In genomic region chr15:42145546-42146455, GRCh38 we compare ENCODE assay signal across 26 cellular contexts. TPM values are rescaled to one million over a fixed set of nuclear protein-coding genes. Genes with fewer than 3 reads are reported as not detected.
DNase-seq lines count a peak whose midpoint lies in the region; ATAC-seq, FAIRE-seq and TF ChIP-seq lines count a peak whose summit lies in the region.
"Had no signal": no experiment of that assay in that cellular context is flagged by ENCODE, and none has a peak within 500 bp of the region (broad histone marks: within the 10 kb centered on the region; RNA-seq: fewer than 3 reads in every experiment).

No MANE protein-coding gene starts in this region.

- no CpG with 5 or more reads among the region's 29 CpGs for WGBS in H9 (ENCODE audit: extremely low coverage, insufficient read length, low lambda C conversion rate)

- H2BK5ac ChIP-seq in H9 (ENCODE audit: insufficient read length, low read length) = no peak overlapping the region

- no peak overlapping the region for H3T11ph ChIP-seq in H9 (ENCODE audit: low read length)

- H4K8ac ChIP-seq in H9 (replicated peaks; ENCODE audit: insufficient read length, low read depth, low read length) = no peak overlapping the region

- DNase-seq in activated effector memory CD4-positive, alpha-beta T cell treated with anti-CD3 and anti-CD28 coated beads, Interleukin-2, amount 50 U/mL, for 16 hours = peak; percentile 50
- DNase-seq in activated effector memory CD4-positive, alpha-beta T cell treated with Interleukin-2 at 50 U/mL for 16 hours = no peak
- DNase-seq in H9 = peak; percentile 26
- DNase-seq in islet precursor cell = peak; percentile 44
- peak; percentile 53 for DNase-seq in sciatic nerve (ENCODE audit: low spot score)
- no peak for DNase-seq in COLO829 (ENCODE audit: low spot score)
- DNase-seq in stimulated activated CD4-positive, alpha-beta T cell treated with anti-CD3 and anti-CD28 coated beads, Interleukin-12 subunit alpha, Interleukin-12 subunit beta, amount 100 ng/mL, for 4 hours = no peak
- no peak for DNase-seq in GM12892 (ENCODE audit: insufficient read length)
- DNase-seq: 8988T; AML-193; C1 segment of cervical spinal cord; CD8-positive, alpha-beta T cell; Karpas-422; MV-4-11; NCI-H1105 treated with DMSO at 0.1 percent for 48 hours; NCI-H2029 treated with DMSO at 0.1 percent for 48 hours; NCI-H345; NCI-H524; NCI-H774; NK-92 treated with Interleukin-12 subunit alpha and Interleukin-12 subunit beta, amount 100 ng/mL, for 24 hours; SIG-M5 had no signal

- no peaks in the 10 kb centered on the region for H3K79me1 ChIP-seq in H9 (ENCODE audit: insufficient read depth, low read depth, low read length, poor library complexity, severe bottlenecking)

- H3K14ac ChIP-seq in H9 (ENCODE audit: insufficient read depth, low read length) = no peak overlapping the region

- no peak overlapping the region for H3K18ac ChIP-seq in H9 (ENCODE audit: insufficient read length, low read depth, low read length)

- ATAC-seq in sciatic nerve = no peak
- ATAC-seq: CD8-positive, alpha-beta T cell had no signal

- H3K56ac ChIP-seq in H9 (ENCODE audit: insufficient read length, low read depth, low read length) = no peak overlapping the region

- H3K23me2 ChIP-seq in H9 (ENCODE audit: insufficient read length, low read depth, low read length, poor library complexity, severe bottlenecking) = no peaks in the 10 kb centered on the region

- no peak overlapping the region for H3K9ac ChIP-seq in H9 (ENCODE audit: extremely low read depth, insufficient read length, low read length)

- no peak overlapping the region for H3K4me2 ChIP-seq in H9 (ENCODE audit: insufficient read depth, insufficient read length, low read length)

- H3K4me1 Mint-ChIP-seq in H9 = peaks cover 3 to 5% of the 10 kb centered on the region in 2 experiments; a peak in 1 of 4 replicates

- no peak overlapping the region for H2AK5ac ChIP-seq in H9 (ENCODE audit: insufficient read length, low read length)

- peaks cover 0 to 2% (median 0%) of the 10 kb centered on the region in 3 experiments; a peak in 1 of 7 replicates for H3K36me3 Mint-ChIP-seq in H9 (ENCODE audit: insufficient read depth in 1 of 3, low read depth in 3 of 3)
- H3K36me3 Mint-ChIP-seq: CD8-positive, alpha-beta T cell had no signal

- no peaks in the 10 kb centered on the region for H3K27me3 ChIP-seq in H9 (ENCODE audit: insufficient read depth, low read length)

- H2BK15ac ChIP-seq in H9 (ENCODE audit: low read depth, low read length) = no peak overlapping the region

- H3K23ac ChIP-seq in H9 (ENCODE audit: insufficient read length, low read depth, low read length) = no peak overlapping the region

- no peak overlapping the region for H2BK20ac ChIP-seq in H9 (ENCODE audit: low read depth, low read length, poor library complexity, severe bottlenecking)

- TF ChIP-seq POLR2A in GM12892 (IDR thresholded peaks at IDR 0.05; ENCODE audit: low read depth, low read length) = no peak

- no peak overlapping the region for H4K5ac ChIP-seq in H9 (ENCODE audit: insufficient read length, low read depth, low read length)

- no peak for FAIRE-seq in GM12892 (lab: Jason Lieb, UNC)
- FAIRE-seq: G401.6 had no signal

- no peak overlapping the region for H3K27ac ChIP-seq in H9 (ENCODE audit: insufficient read length, low read depth, low read length)
- H3K27ac ChIP-seq: RWPE1 had no signal

- H3K4me1 ChIP-seq in H9 (ENCODE audit: insufficient read depth, low read length) = no peaks in the 10 kb centered on the region

- H2BK120ac ChIP-seq in H9 (ENCODE audit: low read depth, low read length, poor library complexity, severe bottlenecking) = no peak overlapping the region

- no peaks in the 10 kb centered on the region for H4K20me1 ChIP-seq in H9 (ENCODE audit: control insufficient read depth, insufficient read depth, insufficient read length)

- TF ChIP-seq CTCF in H9 (conservative IDR thresholded peaks at IDR 0.05) = no peak

- H2AFZ ChIP-seq in H9 (ENCODE audit: low read length) = no peak overlapping the region

- no peak overlapping the region for H3K4me3 Mint-ChIP-seq in H9
- H3K4me3 Mint-ChIP-seq: CD8-positive, alpha-beta T cell had no signal

- no peak overlapping the region for H2BK12ac ChIP-seq in H9 (ENCODE audit: insufficient read length, low read depth, low read length)

- intact Hi-C loops in sciatic nerve (cut with DNase I) = no loop called here

- peaks cover 5% of the 10 kb centered on the region; the same call in 1 of the 2 replicates for H3K27me3 Mint-ChIP-seq in H9 (ENCODE audit: low read depth)

- no peaks in the 10 kb centered on the region for H3K79me2 ChIP-seq in H9 (ENCODE audit: insufficient read depth, low read length)

- H3K9me3 Mint-ChIP-seq in H9 = no peaks in the 10 kb centered on the region
- H3K9me3 Mint-ChIP-seq: CD8-positive, alpha-beta T cell had no signal

- H3K4ac ChIP-seq in H9 (ENCODE audit: low read depth, low read length) = no peak overlapping the region

- H3K9me3 ChIP-seq in H9 (ENCODE audit: control insufficient read depth, low read depth, low read length) = no peaks in the 10 kb centered on the region

- H4K91ac ChIP-seq in H9 (ENCODE audit: insufficient read length, low read depth, low read length) = no peak overlapping the region

- no peak overlapping the region for H3K27ac Mint-ChIP-seq in H9
- H3K27ac Mint-ChIP-seq: CD8-positive, alpha-beta T cell had no signal

RNA-seq across cellular contexts. Expression of gene PLA2G4F, which starts 10.6 kb away (rescaled TPM):
- not detected in 2 replicates for total RNA-seq in H9 (2021)
- total RNA-seq in sciatic nerve = not detected
- not detected for polyA plus RNA-seq in GM12892 (2012; ENCODE audit: missing spikeins)
- total RNA-seq: CD8-positive, alpha-beta T cell; Daoy; H4; M059J had no signal

RNA-seq across cellular contexts. Expression of gene PLA2G4D, which starts 51.4 kb away (rescaled TPM):
- 0.33 TPM in 1 of 2 replicates, not detected in the other for total RNA-seq in H9 (2021)
- total RNA-seq in sciatic nerve = not detected
- not detected for polyA plus RNA-seq in GM12892 (2012; ENCODE audit: missing spikeins)
- total RNA-seq: CD8-positive, alpha-beta T cell; Daoy; H4 had no signal

Comparison
In these comparisons a context has a peak if more than half of its experiments do, and no peak if none do; other contexts are left out.
1. DNase-seq: peak in activated effector memory CD4-positive, alpha-beta T cell treated with anti-CD3 and anti-CD28 coated beads, Interleukin-2, amount 50 U/mL, for 16 hours (single experiment), H9 (single experiment), islet precursor cell (single experiment) and sciatic nerve (single experiment); none in activated effector memory CD4-positive, alpha-beta T cell treated with Interleukin-2 at 50 U/mL for 16 hours (single experiment), COLO829 (single experiment), stimulated activated CD4-positive, alpha-beta T cell treated with anti-CD3 and anti-CD28 coated beads, Interleukin-12 subunit alpha, Interleukin-12 subunit beta, amount 100 ng/mL, for 4 hours (single experiment) and GM12892 (single experiment).